ENCODE assay signal across 8 cellular contexts in the genomic region with DNA sequence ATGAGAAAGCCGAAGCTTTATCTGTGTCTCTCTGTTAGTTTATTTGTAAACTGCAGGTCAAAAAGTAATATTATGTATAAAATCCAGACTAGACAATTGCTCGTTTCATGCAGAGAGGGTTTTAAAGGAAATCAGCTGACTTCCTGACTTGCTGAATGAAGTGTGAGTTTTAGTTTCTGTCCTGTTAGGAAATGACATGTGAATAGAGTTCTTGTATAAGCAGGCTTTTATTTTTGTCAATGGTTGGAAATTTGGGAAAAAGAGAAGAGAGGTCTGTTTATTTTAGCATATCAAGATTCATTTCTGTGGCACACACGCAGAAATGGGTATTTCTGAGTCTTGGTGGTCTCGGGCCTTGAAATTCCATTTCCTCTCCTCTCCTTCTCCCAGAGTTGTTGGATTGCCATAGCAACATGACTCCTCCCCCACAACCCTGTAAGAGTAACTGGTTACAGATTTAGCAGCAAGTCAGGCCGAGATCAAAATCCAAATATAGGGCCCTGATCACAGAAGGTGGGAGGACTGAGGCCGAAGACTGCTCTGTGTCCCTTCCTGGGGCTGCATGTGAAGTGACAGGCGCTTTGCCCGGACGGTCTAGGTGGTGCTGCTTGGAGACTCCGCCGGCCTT.
A peak's percentile ranks its signal among the peaks of the same experiment; 100 is the strongest.
DNase-seq lines count a peak whose midpoint lies in the region; ATAC-seq, FAIRE-seq and TF ChIP-seq lines count a peak whose summit lies in the region.

No MANE protein-coding gene starts in this region.

- intact Hi-C loops in left ventricle myocardium inferior (cut with micrococcal nuclease) (no loop called here), gastrocnemius medialis (cut with DNase I; ENCODE audit: low total_unique reads) (no loop called here)

- peaks cover 12% of the 10 kb centered on the region for H3K9me3 Mint-ChIP-seq in activated naive CD8-positive, alpha-beta T cell treated with anti-CD3 and anti-CD28 coated beads for 36 hours

- H3K27me3 Mint-ChIP-seq in activated naive CD8-positive, alpha-beta T cell treated with anti-CD3 and anti-CD28 coated beads for 36 hours: no peaks in the 10 kb centered on the region

- peaks cover 27% of the 10 kb centered on the region for H3K36me3 Mint-ChIP-seq in activated naive CD8-positive, alpha-beta T cell treated with anti-CD3 and anti-CD28 coated beads for 36 hours

- H3K36me3 ChIP-seq in left ventricle myocardium inferior: no peaks in the 10 kb centered on the region
- H3K36me3 ChIP-seq in gastrocnemius medialis: no peaks in the 10 kb centered on the region
- H3K36me3 ChIP-seq in MG63: no peaks in the 10 kb centered on the region

- H3K27me3 ChIP-seq in left ventricle myocardium inferior (ENCODE audit: low read depth) (no peaks in the 10 kb centered on the region), gastrocnemius medialis (no peaks in the 10 kb centered on the region), MG63 (no peaks in the 10 kb centered on the region)

- H3K4me3 ChIP-seq in left ventricle myocardium inferior (peak overlapping the region; percentile 57), gastrocnemius medialis (peak overlapping the region; percentile 26 to 44 (median 33)), MG63 (no peak overlapping the region)

- H3K27ac Mint-ChIP-seq in activated naive CD8-positive, alpha-beta T cell treated with anti-CD3 and anti-CD28 coated beads for 36 hours: peak overlapping the region; percentile 98

- ATAC-seq in GM19455 (IDR thresholded peaks at IDR 0.05; ENCODE audit: unreplicated experiment) (peak; percentile 78), gastrocnemius medialis (peak; percentile 78 to 85)

- DNase-seq in Ammon's horn (ENCODE audit: low spot score) (peak; percentile 72), HT1080 (ENCODE audit: low read depth) (peak; percentile 51), left ventricle myocardium inferior (peak; percentile 44), gastrocnemius medialis (peak in 1 of 2 donors; percentile 59), MG63 (no peak), urothelium cell line (ENCODE audit: low spot score) (no peak)
- peak; percentile 44 for DNase-seq in activated naive CD8-positive, alpha-beta T cell treated with anti-CD3 and anti-CD28 coated beads for 36 hours

- TF ChIP-seq POLR2A in gastrocnemius medialis (IDR thresholded peaks at IDR 0.05): no peak

- H3K27ac ChIP-seq in left ventricle myocardium inferior (replicated peaks) (peak overlapping the region; percentile 87), gastrocnemius medialis (peak overlapping the region; percentile 72 to 85 (median 78))

- peaks cover 54% of the 10 kb centered on the region for H3K4me1 Mint-ChIP-seq in activated naive CD8-positive, alpha-beta T cell treated with anti-CD3 and anti-CD28 coated beads for 36 hours

- in situ Hi-C loops in gastrocnemius medialis (cut with MboI; ENCODE audit: low sequenced_read_pairs in 4 of 4): no loop called here

- no peak for TF ChIP-seq CTCF in left ventricle myocardium inferior (IDR thresholded peaks at IDR 0.05; ENCODE audit: borderline replicate concordance)
- TF ChIP-seq CTCF in gastrocnemius medialis (IDR thresholded peaks at IDR 0.05 in 4 of 5, conservative IDR thresholded peaks at IDR 0.05 in 1 of 5): no peak

- H3K9me3 ChIP-seq in left ventricle myocardium inferior (replicated peaks) (no peaks in the 10 kb centered on the region), gastrocnemius medialis (no peaks in the 10 kb centered on the region), MG63 (no peaks in the 10 kb centered on the region)

- peak overlapping the region; percentile 71 for H3K4me3 Mint-ChIP-seq in activated naive CD8-positive, alpha-beta T cell treated with anti-CD3 and anti-CD28 coated beads for 36 hours

- FAIRE-seq in urothelium cell line (lab: Jason Lieb, UNC): no peak

- peaks cover 83% of the 10 kb centered on the region for H3K4me1 ChIP-seq in left ventricle myocardium inferior
- peaks cover 70 to 78% of the 10 kb centered on the region in 2 donors for H3K4me1 ChIP-seq in gastrocnemius medialis

Comparison
In these comparisons a context has a peak if more than half of its experiments do, and no peak if none do; other contexts are left out.
1. DNase-seq: peak in Ammon's horn (single experiment), HT1080 (single experiment), activated naive CD8-positive, alpha-beta T cell treated with anti-CD3 and anti-CD28 coated beads for 36 hours (single experiment) and left ventricle myocardium inferior (single experiment); none in MG63 (single experiment) and urothelium cell line (single experiment).